In genomic region chr5:131417240-131417869, GRCh38 we compare ENCODE assay signal across 8 cellular contexts.
DNase-seq lines count a peak whose midpoint lies in the region; ATAC-seq and TF ChIP-seq lines count a peak whose summit lies in the region.

No MANE protein-coding gene starts in this region.

- H3K27ac ChIP-seq in colonic mucosa (no peak overlapping the region), liver (ENCODE audit: low read depth in 1 of 2, low read length in 2 of 2) (no peak overlapping the region)

- ATAC-seq in GM18517 (IDR thresholded peaks at IDR 0.05; ENCODE audit: unreplicated experiment) (peak; percentile 50), HG03159 (IDR thresholded peaks at IDR 0.05; ENCODE audit: unreplicated experiment) (peak; percentile 33)

- TF ChIP-seq CTCF in colonic mucosa (IDR thresholded peaks at IDR 0.05): peak; percentile 87
- TF ChIP-seq CTCF in liver (IDR thresholded peaks at IDR 0.05; ENCODE audit: low read depth, low read length, missing input control): peak; percentile 80

- H3K9ac ChIP-seq in colonic mucosa (ENCODE audit: low read depth in 2 of 2, low read length in 2 of 2) (no peak overlapping the region), liver (ENCODE audit: low read depth in 1 of 2, low read length in 2 of 2) (no peak overlapping the region)

- H3K9me3 ChIP-seq in colonic mucosa (no peaks in the 10 kb centered on the region), liver (ENCODE audit: control insufficient read depth in 4 of 4, low read length in 3 of 4) (no peaks in the 10 kb centered on the region)

- H3K36me3 ChIP-seq in colonic mucosa (no peaks in the 10 kb centered on the region), liver (ENCODE audit: control insufficient read depth in 4 of 4, insufficient read depth in 3 of 4, low read depth in 1 of 4, low read length in 3 of 4) (no peaks in the 10 kb centered on the region)

- H3K4me1 ChIP-seq in colonic mucosa: no peaks in the 10 kb centered on the region
- peaks cover 0 to 3% (median 0%) of the 10 kb centered on the region in 4 donors for H3K4me1 ChIP-seq in liver (ENCODE audit: control insufficient read depth in 4 of 4, insufficient read depth in 4 of 4, low read length in 3 of 4)

- in situ Hi-C loops in ACHN (cut with HindIII; ENCODE audit: low pct_ligation_motif_present, low pct_unique_long_range_greater_than_20kb, low sequenced_read_pairs): no loop called here

- no peaks in the 10 kb centered on the region for H3K27me3 ChIP-seq in colonic mucosa
- H3K27me3 ChIP-seq in liver (ENCODE audit: control insufficient read depth in 4 of 4, insufficient read depth in 4 of 4, low read length in 3 of 4): no peaks in the 10 kb centered on the region

- peak; percentile 94 to 95 for TF ChIP-seq RAD21 in liver (IDR thresholded peaks at IDR 0.05)

- no peak overlapping the region for H3K4me3 ChIP-seq in colonic mucosa
- no peak overlapping the region for H3K4me3 ChIP-seq in liver (ENCODE audit: low read depth in 1 of 3, low read length in 3 of 3)

- DNase-seq in ACHN (peak; percentile 62), NCI-H446 treated with DMSO at 0.1 percent for 48 hours (lab: John Stamatoyannopoulos, UW) (peak; percentile 24), colonic mucosa (peak; percentile 85)
- DNase-seq in activated CD4-positive, alpha-beta T cell treated with anti-CD3 and anti-CD28 coated beads for 48 hours: peak; percentile 90
- DNase-seq in stimulated activated CD4-positive, alpha-beta T cell treated with anti-CD3 and anti-CD28 coated beads, TNF-alpha, amount 100 ng/mL, for 4 hours (ENCODE audit: low read depth in 3 of 3): peak; percentile 63 to 74 (median 68)

- 21% methylated on average over 7 of the region's 7 CpGs for WGBS in liver

- intact Hi-C loops in colonic mucosa (cut with DNase I): no loop called here

TF ChIP-seq in liver, 16 proteins besides CTCF, POLR2A, EP300 and RAD21:
- TF ChIP-seq TAF1 (conservative IDR thresholded peaks at IDR 0.05) (no peak), ATF3 (IDR thresholded peaks at IDR 0.05) (no peak), HNF4A (conservative IDR thresholded peaks at IDR 0.05) (no peak), FOXA2 (IDR thresholded peaks at IDR 0.05) (no peak), EGR1 (IDR thresholded peaks at IDR 0.05; ENCODE audit: low read depth in 2 of 2) (no peak), FOXA1 (IDR thresholded peaks at IDR 0.05) (no peak), HNF4G (IDR thresholded peaks at IDR 0.05) (no peak), SP1 (IDR thresholded peaks at IDR 0.05) (no peak), REST (IDR thresholded peaks at IDR 0.05) (no peak), MAX (IDR thresholded peaks at IDR 0.05) (no peak), YY1 (IDR thresholded peaks at IDR 0.05) (no peak), JUND (IDR thresholded peaks at IDR 0.05) (no peak), ZBTB33 (IDR thresholded peaks at IDR 0.05) (no peak), RXRA (IDR thresholded peaks at IDR 0.05) (no peak), GABPA (IDR thresholded peaks at IDR 0.05 in 1 of 2, conservative IDR thresholded peaks at IDR 0.05 in 1 of 2) (no peak), NR2F2 (IDR thresholded peaks at IDR 0.05) (no peak)

Comparison
In these comparisons a context has a peak if more than half of its experiments do, and no peak if none do; other contexts are left out.
1. DNase-seq: peak in every context shown above with its lines; median percentile 90 in activated CD4-positive, alpha-beta T cell treated with anti-CD3 and anti-CD28 coated beads for 48 hours; 85 in colonic mucosa; 68 in stimulated activated CD4-positive, alpha-beta T cell treated with anti-CD3 and anti-CD28 coated beads, TNF-alpha, amount 100 ng/mL, for 4 hours; 62 in ACHN; 24 in NCI-H446 treated with DMSO at 0.1 percent for 48 hours.